8 cellular contexts compared by ENCODE assay signal in the genomic region with DNA sequence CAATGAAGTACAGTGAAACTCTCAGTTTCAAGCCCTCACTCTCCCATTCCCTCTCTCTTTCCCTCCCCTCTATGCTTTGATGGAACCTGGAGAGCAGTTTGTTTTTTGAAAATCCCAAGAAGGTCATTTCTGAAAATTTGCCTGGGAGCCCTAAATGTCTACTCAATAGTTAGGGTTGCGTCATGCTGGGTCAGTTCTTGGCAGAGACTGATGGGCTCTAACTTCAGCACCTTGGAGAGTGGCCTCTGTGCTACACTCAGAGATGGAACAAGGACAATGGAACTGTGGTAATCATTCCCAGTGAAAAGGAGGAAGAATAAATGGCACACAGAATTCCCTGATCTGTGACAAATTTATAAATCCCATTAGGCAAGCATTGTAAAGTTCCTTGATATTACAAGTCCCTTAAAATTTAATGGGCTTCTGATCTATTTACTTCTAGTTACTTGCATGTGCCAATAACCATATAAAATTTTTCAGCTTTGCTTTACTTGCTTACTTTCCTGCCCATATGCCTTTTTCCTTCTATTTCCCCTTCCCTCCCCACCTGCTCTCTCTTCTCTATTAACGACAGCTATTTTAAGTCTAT.
DNase-seq lines count a peak whose midpoint lies in the region; ATAC-seq and TF ChIP-seq lines count a peak whose summit lies in the region.
"Had no signal": no experiment of that assay in that cellular context is flagged by ENCODE, and none has a peak within 500 bp of the region (broad histone marks: within the 10 kb centered on the region; RNA-seq: fewer than 3 reads in every experiment).

No MANE protein-coding gene starts in this region.

- H3K27me3 ChIP-seq in esophagus muscularis mucosa (peaks cover 0 to 11% (median 0%) of the 10 kb centered on the region in 4 donors), trophoblast cell (ENCODE audit: insufficient read depth, low read length) (no peaks in the 10 kb centered on the region)
- no peaks in the 10 kb centered on the region for H3K27me3 ChIP-seq in effector memory CD4-positive, alpha-beta T cell (replicated peaks; ENCODE audit: control insufficient read depth, insufficient read depth, low read length, poor library complexity, severe bottlenecking)

- H2AFZ ChIP-seq in trophoblast cell (ENCODE audit: insufficient read depth, low read length, poor library complexity): no peak overlapping the region

- DNase-seq in HCEC 1CT (peak; percentile 45), NOMO-1 treated with dmso at 0.1 percent for 144 hours (lab: John Stamatoyannopoulos, UW; ENCODE audit: unreplicated experiment) (peak; percentile 10), esophagus muscularis mucosa (ENCODE audit: extremely low spot score) (peak; percentile 66), trophoblast cell (peak; percentile 14 to 61)
- DNase-seq in effector memory CD4-positive, alpha-beta T cell: no peak

- H3K36me3 ChIP-seq in esophagus muscularis mucosa (no peaks in the 10 kb centered on the region), trophoblast cell (ENCODE audit: control insufficient read depth in 1 of 2, insufficient read depth in 2 of 2, low read length in 2 of 2) (no peaks in the 10 kb centered on the region)
- H3K36me3 ChIP-seq in effector memory CD4-positive, alpha-beta T cell (ENCODE audit: control insufficient read depth, insufficient read depth, low read length): no peaks in the 10 kb centered on the region
- H3K36me3 ChIP-seq: thoracic aorta had no signal

- intact Hi-C loops in esophagus muscularis mucosa (cut with DNase I): no loop called here

- H4K12ac ChIP-seq in trophoblast cell (ENCODE audit: low read depth, low read length): no peak overlapping the region

- no peak for TF ChIP-seq EP300 in esophagus muscularis mucosa (IDR thresholded peaks at IDR 0.05)

- H3K9me3 ChIP-seq in esophagus muscularis mucosa (no peaks in the 10 kb centered on the region), trophoblast cell (ENCODE audit: insufficient read depth, low read depth, low read length) (no peaks in the 10 kb centered on the region)
- H3K9me3 ChIP-seq in effector memory CD4-positive, alpha-beta T cell (ENCODE audit: control insufficient read depth, low read length): no peaks in the 10 kb centered on the region
- H3K9me3 ChIP-seq: thoracic aorta had no signal

- H3K27ac ChIP-seq in esophagus muscularis mucosa (replicated peaks in 1 of 4) (no peak overlapping the region), trophoblast cell (ENCODE audit: low read depth, low read length) (no peak overlapping the region)
- no peak overlapping the region for H3K27ac ChIP-seq in effector memory CD4-positive, alpha-beta T cell (ENCODE audit: insufficient read depth, low read length, poor library complexity, severe bottlenecking)
- H3K27ac ChIP-seq: thoracic aorta had no signal

- H3K18ac ChIP-seq in trophoblast cell (ENCODE audit: low read length): no peak overlapping the region

- no peak overlapping the region for H3K9ac ChIP-seq in trophoblast cell (ENCODE audit: low read length)

- ATAC-seq in HG02763 (IDR thresholded peaks at IDR 0.05; ENCODE audit: unreplicated experiment) (no peak), GM18498 (IDR thresholded peaks at IDR 0.05; ENCODE audit: unreplicated experiment) (no peak)

- no peak overlapping the region for H2BK120ac ChIP-seq in trophoblast cell (ENCODE audit: insufficient read depth, low read length, poor library complexity)

- H3K23ac ChIP-seq in trophoblast cell (ENCODE audit: low read length): no peak overlapping the region

- H3K4me2 ChIP-seq in trophoblast cell (ENCODE audit: low read length): no peak overlapping the region

- H3K4me1 ChIP-seq in esophagus muscularis mucosa (no peaks in the 10 kb centered on the region), trophoblast cell (ENCODE audit: control insufficient read depth in 1 of 2, insufficient read depth in 2 of 2, low read length in 2 of 2) (no peaks in the 10 kb centered on the region)
- H3K4me1 ChIP-seq in effector memory CD4-positive, alpha-beta T cell (ENCODE audit: control insufficient read depth, insufficient read depth, low read length, poor library complexity, severe bottlenecking): no peaks in the 10 kb centered on the region

- H2BK5ac ChIP-seq in trophoblast cell (ENCODE audit: low read depth, low read length, poor library complexity): no peak overlapping the region

- TF ChIP-seq CTCF in esophagus muscularis mucosa (IDR thresholded peaks at IDR 0.05): no peak

- H2BK12ac ChIP-seq in trophoblast cell (ENCODE audit: low read length): no peak overlapping the region

- H3K79me2 ChIP-seq in trophoblast cell (ENCODE audit: control insufficient read depth, insufficient read depth, low read length, poor library complexity): no peaks in the 10 kb centered on the region

- no peak overlapping the region for H4K91ac ChIP-seq in trophoblast cell (ENCODE audit: low read depth, low read length)

- TF ChIP-seq POLR2A in esophagus muscularis mucosa (IDR thresholded peaks at IDR 0.05; ENCODE audit: low read depth): no peak

- no peak overlapping the region for H3K4me3 ChIP-seq in esophagus muscularis mucosa
- no peak overlapping the region for H3K4me3 ChIP-seq in trophoblast cell (ENCODE audit: low read depth, low read length)
- no peak overlapping the region for H3K4me3 ChIP-seq in effector memory CD4-positive, alpha-beta T cell (ENCODE audit: insufficient read depth, low read depth, low read length, poor library complexity, severe bottlenecking)
- H3K4me3 ChIP-seq: thoracic aorta had no signal

- H3K14ac ChIP-seq in trophoblast cell (ENCODE audit: low read length): no peak overlapping the region

- H2AK5ac ChIP-seq in trophoblast cell (ENCODE audit: low read length): no peak overlapping the region

- no peaks in the 10 kb centered on the region for H3K79me1 ChIP-seq in trophoblast cell (ENCODE audit: low read length)

- H3K4ac ChIP-seq in trophoblast cell (ENCODE audit: low read depth, low read length): no peak overlapping the region

- no peak overlapping the region for H4K8ac ChIP-seq in trophoblast cell (ENCODE audit: low read depth, low read length)

- 13% methylated on average over 2 of the region's 2 CpGs for WGBS in esophagus muscularis mucosa
- no CpG with 5 or more reads among the region's 2 CpGs for WGBS in trophoblast cell (ENCODE audit: extremely low coverage, insufficient coverage, insufficient read length)

Comparison
In these comparisons a context has a peak if more than half of its experiments do, and no peak if none do; other contexts are left out.
1. DNase-seq: peak in HCEC 1CT (single experiment), NOMO-1 treated with dmso at 0.1 percent for 144 hours (single experiment), esophagus muscularis mucosa (single experiment) and trophoblast cell (2 of 2); none in effector memory CD4-positive, alpha-beta T cell (0 of 3).